In genomic region chr12:104604070-104604994, GRCh38 we compare ENCODE assay signal across 8 cellular contexts.
DNase-seq lines count a peak whose midpoint lies in the region; ATAC-seq and TF ChIP-seq lines count a peak whose summit lies in the region.

No MANE protein-coding gene starts in this region.

- TF ChIP-seq POLR2A in prostate gland (IDR thresholded peaks at IDR 0.05) = no peak

- WGBS in prostate gland = 49% methylated on average over 10 of the region's 10 CpGs

- H3K9me3 ChIP-seq in cardiac muscle cell (ENCODE audit: low read depth) (no peaks in the 10 kb centered on the region), prostate gland (no peaks in the 10 kb centered on the region)

- no peaks in the 10 kb centered on the region for H3K27me3 ChIP-seq in cardiac muscle cell
- H3K27me3 ChIP-seq in prostate gland (replicated peaks; ENCODE audit: insufficient read depth) = no peaks in the 10 kb centered on the region

- peak; percentile 86 for ATAC-seq in GM18868 (IDR thresholded peaks at IDR 0.05; ENCODE audit: unreplicated experiment)
- peak; percentile 67 for ATAC-seq in HG03025 (IDR thresholded peaks at IDR 0.05; ENCODE audit: low FRiP score, unreplicated experiment)

- TF ChIP-seq CTCF in cardiac muscle cell (IDR thresholded peaks at IDR 0.05; ENCODE audit: low read depth, low read length) (no peak), prostate gland (IDR thresholded peaks at IDR 0.05) (no peak)

- H3K4me3 ChIP-seq in cardiac muscle cell (no peak overlapping the region), prostate gland (no peak overlapping the region)

- H3K4me1 ChIP-seq in cardiac muscle cell (ENCODE audit: low read depth) = peaks cover 16% of the 10 kb centered on the region
- no peaks in the 10 kb centered on the region for H3K4me1 ChIP-seq in prostate gland (replicated peaks)

- intact Hi-C loops in prostate gland (cut with DNase I) = no loop called here

- DNase-seq in OCI-M2 (lab: John Stamatoyannopoulos, UW; ENCODE audit: unreplicated experiment) = peak; percentile 41
- DNase-seq in activated effector memory CD4-positive, alpha-beta T cell treated with Interleukin-2 at 50 U/mL for 16 hours = peak; percentile 22
- DNase-seq in cardiac muscle cell (ENCODE audit: low read depth in 1 of 2, low spot score in 1 of 2) = peak; percentile 32 to 97
- peak; percentile 20 for DNase-seq in prostate gland (ENCODE audit: low spot score)
- no peak for DNase-seq in cerebellar nuclear complex (lab: John Stamatoyannopoulos, UW)
- DNase-seq in NK-92 treated with Interleukin-12 subunit alpha and Interleukin-12 subunit beta, amount 100 ng/mL, for 24 hours (lab: John Stamatoyannopoulos, UW) = no peak

- no peaks in the 10 kb centered on the region for H3K36me3 ChIP-seq in cardiac muscle cell
- H3K36me3 ChIP-seq in prostate gland = no peaks in the 10 kb centered on the region

- H3K27ac ChIP-seq in cardiac muscle cell (peak overlapping the region; percentile 31), prostate gland (peak overlapping the region in 1 of 2 donors; percentile 6)

Comparison
In these comparisons a context has a peak if more than half of its experiments do, and no peak if none do; other contexts are left out.
1. DNase-seq: peak in OCI-M2 (single experiment), activated effector memory CD4-positive, alpha-beta T cell treated with Interleukin-2 at 50 U/mL for 16 hours (single experiment), cardiac muscle cell (2 of 2) and prostate gland (single experiment); none in cerebellar nuclear complex (0 of 2) and NK-92 treated with Interleukin-12 subunit alpha and Interleukin-12 subunit beta, amount 100 ng/mL, for 24 hours (single experiment).